9 cellular contexts compared by ENCODE assay signal in the genomic region with DNA sequence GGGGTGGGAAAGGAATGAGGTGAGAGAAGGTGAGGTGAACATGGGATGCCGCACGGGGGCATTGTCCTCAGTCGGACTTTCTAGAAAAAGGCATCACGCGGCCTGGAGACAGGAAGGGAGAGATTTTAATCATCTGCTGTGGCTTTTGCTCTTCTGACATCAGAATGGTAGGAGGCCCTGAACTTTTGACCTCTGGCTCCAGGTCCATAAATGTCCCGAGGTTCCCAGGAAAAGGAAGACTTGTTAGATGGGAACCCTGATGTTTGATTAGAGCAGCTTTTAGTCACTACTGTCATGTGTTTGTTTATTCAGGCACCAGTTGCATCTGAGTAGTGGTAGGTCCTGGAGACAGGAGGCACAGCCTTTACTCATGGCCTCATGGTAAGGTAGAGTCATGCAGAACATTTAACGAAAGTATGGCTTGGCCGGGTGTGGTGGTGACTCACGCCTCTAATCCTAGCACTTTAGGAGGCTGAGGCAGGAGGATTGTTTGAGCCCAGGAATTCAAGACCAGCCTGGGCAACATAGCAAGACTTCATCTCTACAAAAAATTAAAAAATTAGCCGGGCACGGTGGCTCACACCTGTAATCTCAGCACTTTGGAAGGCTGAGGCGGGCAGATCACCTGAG.
DNase-seq lines count a peak whose midpoint lies in the region; ATAC-seq, FAIRE-seq and TF ChIP-seq lines count a peak whose summit lies in the region.
"Had no signal": no experiment of that assay in that cellular context is flagged by ENCODE, and none has a peak within 500 bp of the region (broad histone marks: within the 10 kb centered on the region; RNA-seq: fewer than 3 reads in every experiment).

No MANE protein-coding gene starts in this region.

- H3K4me1 Mint-ChIP-seq in activated CD8-positive, alpha-beta T cell treated with anti-CD3 and anti-CD28 coated beads, Interleukin-2, amount 10 ng/mL, durations not matched to agents 7 days and 5 days (ENCODE audit: low read depth), result peaks cover 81% of the 10 kb centered on the region

- H3K27ac Mint-ChIP-seq in activated CD8-positive, alpha-beta T cell treated with anti-CD3 and anti-CD28 coated beads, Interleukin-2, amount 10 ng/mL, durations not matched to agents 7 days and 5 days, result peak overlapping the region; percentile 75

- 82 to 87% methylated on average over 6 to 12 of the region's 12 CpGs for WGBS in mesodermal cell (ENCODE audit: insufficient coverage in 2 of 2), 2 experiments

- FAIRE-seq in HTR-8/SVneo (lab: Jason Lieb, UNC), result peak; percentile 49

- H3K4me3 Mint-ChIP-seq in activated CD8-positive, alpha-beta T cell treated with anti-CD3 and anti-CD28 coated beads, Interleukin-2, amount 10 ng/mL, durations not matched to agents 7 days and 5 days, result no peak overlapping the region

- POLR2A ChIA-PET in GM10248 (lab: Yijun Ruan, JAX), result no interaction called here
- POLR2A ChIA-PET in activated CD8-positive, alpha-beta T cell treated with anti-CD3 and anti-CD28 coated beads, Interleukin-2, amount 10 ng/mL, durations not matched to agents 7 days and 5 days (lab: Charles Lee), result no interaction called here

- peak overlapping the region; percentile 66 for H3K27ac ChIP-seq in mesodermal cell (ENCODE audit: low read depth, low read length, severe bottlenecking)
- H3K27ac ChIP-seq: colonic mucosa had no signal

- no peaks in the 10 kb centered on the region for H3K27me3 Mint-ChIP-seq in activated CD8-positive, alpha-beta T cell treated with anti-CD3 and anti-CD28 coated beads, Interleukin-2, amount 10 ng/mL, durations not matched to agents 7 days and 5 days (ENCODE audit: low read depth)

- no peak for ATAC-seq in activated CD8-positive, alpha-beta T cell treated with anti-CD3 and anti-CD28 coated beads, Interleukin-2, amount 10 ng/mL, durations not matched to agents 7 days and 5 days
- ATAC-seq in GM18519 (IDR thresholded peaks at IDR 0.05; ENCODE audit: low FRiP score, unreplicated experiment) (no peak), GM19452 (IDR thresholded peaks at IDR 0.05; ENCODE audit: unreplicated experiment) (no peak)

- H3K9me3 ChIP-seq in mesodermal cell (ENCODE audit: control insufficient read depth, low read length), result no peaks in the 10 kb centered on the region
- H3K9me3 ChIP-seq: colonic mucosa had no signal

- peaks cover 41% of the 10 kb centered on the region for H3K4me1 ChIP-seq in mesodermal cell (ENCODE audit: control insufficient read depth, insufficient read depth, low read length, poor library complexity, severe bottlenecking)
- H3K4me1 ChIP-seq: colonic mucosa had no signal

- H3K9me3 Mint-ChIP-seq in activated CD8-positive, alpha-beta T cell treated with anti-CD3 and anti-CD28 coated beads, Interleukin-2, amount 10 ng/mL, durations not matched to agents 7 days and 5 days (ENCODE audit: insufficient read depth), result no peaks in the 10 kb centered on the region

- H3K4me3 ChIP-seq in mesodermal cell (ENCODE audit: extremely low read depth, insufficient read depth, low read length, poor library complexity, severe bottlenecking), result no peak overlapping the region
- H3K4me3 ChIP-seq: colonic mucosa had no signal

- peak; percentile 33 for TF ChIP-seq CTCF in GM10248 (IDR thresholded peaks at IDR 0.05; ENCODE audit: control extremely low read depth, extremely low read depth, low read depth, missing control alignments)

- DNase-seq in GM10248 (ENCODE audit: extremely low spot score) (no peak), HTR-8/SVneo (ENCODE audit: insufficient read length, low spot score) (peak; percentile 69), nucleus accumbens (lab: John Stamatoyannopoulos, UW) (no peak), NCI-H2107 (lab: John Stamatoyannopoulos, UW) (no peak)
- no peak for DNase-seq in activated CD8-positive, alpha-beta T cell treated with anti-CD3 and anti-CD28 coated beads, Interleukin-2, amount 10 ng/mL, durations not matched to agents 7 days and 5 days
- DNase-seq: colonic mucosa had no signal

- peaks cover 33% of the 10 kb centered on the region for H3K36me3 ChIP-seq in mesodermal cell (ENCODE audit: control insufficient read depth, insufficient read depth, low read length)
- H3K36me3 ChIP-seq: colonic mucosa had no signal

- CTCF ChIA-PET in GM10248 (lab: Yijun Ruan, JAX), result interaction anchor here (0.9 to 2.4 kb wide), 12 partner anchors 9 to 213 kb away, joined by 3 to 11 read pairs (median 3); no protein-coding TSS in a partner anchor
- CTCF ChIA-PET in activated CD8-positive, alpha-beta T cell treated with anti-CD3 and anti-CD28 coated beads, Interleukin-2, amount 10 ng/mL, durations not matched to agents 7 days and 5 days (lab: Charles Lee), result interaction anchor here (1.0 to 1.5 kb wide), 2 partner anchors 19 to 216 kb away, joined by 4 to 5 read pairs; no protein-coding TSS in a partner anchor

- peaks cover 32% of the 10 kb centered on the region for H3K36me3 Mint-ChIP-seq in activated CD8-positive, alpha-beta T cell treated with anti-CD3 and anti-CD28 coated beads, Interleukin-2, amount 10 ng/mL, durations not matched to agents 7 days and 5 days (ENCODE audit: low read depth)
